ENCODE assay signal across 19 cellular contexts in the genomic region with DNA sequence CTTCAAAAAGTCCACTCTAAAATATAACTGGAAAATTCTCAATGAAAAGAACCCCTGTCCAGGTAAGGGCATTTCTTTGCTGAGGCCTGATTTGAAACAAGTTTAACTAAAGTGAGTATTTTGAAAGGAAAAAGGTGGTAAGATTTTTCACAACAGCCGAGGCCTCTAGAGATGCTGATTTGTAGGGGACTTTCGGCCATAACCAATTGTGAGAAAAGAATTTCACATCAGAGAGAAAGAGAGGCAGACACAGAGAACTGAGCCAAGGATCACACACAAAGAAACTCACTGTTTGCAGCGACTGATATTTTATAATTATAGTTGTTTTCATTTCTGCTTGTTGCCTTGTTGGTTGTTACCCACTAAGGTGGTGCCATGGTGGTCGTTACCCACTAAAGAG. TPM values are rescaled to one million over a fixed set of nuclear protein-coding genes. Genes with fewer than 3 reads are reported as not detected.
DNase-seq lines count a peak whose midpoint lies in the region; ATAC-seq and TF ChIP-seq lines count a peak whose summit lies in the region.
"Had no signal": no experiment of that assay in that cellular context is flagged by ENCODE, and none has a peak within 500 bp of the region (broad histone marks: within the 10 kb centered on the region; RNA-seq: fewer than 3 reads in every experiment).

No MANE protein-coding gene starts in this region.

- no peak overlapping the region for H3K9ac ChIP-seq in mammary epithelial cell (ENCODE audit: insufficient read depth, low read length)

- no peak overlapping the region for H2AFZ ChIP-seq in mammary epithelial cell (ENCODE audit: low read depth, low read length)
- H2AFZ ChIP-seq: GM23338 had no signal

- no peaks in the 10 kb centered on the region for H3K79me2 ChIP-seq in mammary epithelial cell (ENCODE audit: insufficient read depth, low read length)

- CTCF ChIA-PET in activated CD4-positive, alpha-beta T cell treated with anti-CD3 and anti-CD28 coated beads for 36 hours (lab: Charles Lee), result no interaction called here
- CTCF ChIA-PET in T-cell (lab: Charles Lee) (no interaction called here), mammary epithelial cell (lab: Charles Lee; ENCODE audit: low non-redundant PET) (no interaction called here)
- CTCF ChIA-PET in naive thymus-derived CD4-positive, alpha-beta T cell (lab: Charles Lee), result no interaction called here
- CTCF ChIA-PET in CD8-positive, alpha-beta memory T cell (lab: Charles Lee), result no interaction called here

- no TSS peak for BruUV-seq in mammary epithelial cell (replicated peaks; lab: Mats Ljungman, UMichigan)

- no peak for TF ChIP-seq CTCF in mammary epithelial cell (conservative IDR thresholded peaks at IDR 0.05 in 1 of 2, IDR thresholded peaks at IDR 0.05 in 1 of 2; ENCODE audit: extremely low read depth in 1 of 2, insufficient read depth in 1 of 2, low read depth in 1 of 2, low read length in 2 of 2)

- no peaks in the 10 kb centered on the region for H4K20me1 ChIP-seq in mammary epithelial cell (ENCODE audit: insufficient read depth, low read length)

- peaks cover 10% of the 10 kb centered on the region for H3K36me3 Mint-ChIP-seq in activated CD4-positive, alpha-beta T cell treated with anti-CD3 and anti-CD28 coated beads for 36 hours (ENCODE audit: low read depth)
- H3K36me3 Mint-ChIP-seq in activated T-cell treated with anti-CD3 and anti-CD28 coated beads, Interleukin-2, amount 50 U/mL, for 72 hours (ENCODE audit: insufficient read depth in 2 of 2), result peaks cover 8 to 9% of the 10 kb centered on the region in 2 donors
- H3K36me3 Mint-ChIP-seq in T-cell, result peaks cover 8% of the 10 kb centered on the region
- H3K36me3 Mint-ChIP-seq in naive thymus-derived CD4-positive, alpha-beta T cell, result peaks cover 0 to 21% (median 10%) of the 10 kb centered on the region in 5 donors
- H3K36me3 Mint-ChIP-seq in CD8-positive, alpha-beta memory T cell, result no peaks in the 10 kb centered on the region
- H3K36me3 Mint-ChIP-seq: CD8-positive, alpha-beta T cell had no signal

- no peak overlapping the region for H3K4me2 ChIP-seq in mammary epithelial cell (ENCODE audit: insufficient read depth, low read depth, low read length)
- H3K4me2 ChIP-seq: A549, GM23338 had no signal

- peak overlapping the region; percentile 69 for H3K4me3 Mint-ChIP-seq in activated CD4-positive, alpha-beta T cell treated with anti-CD3 and anti-CD28 coated beads for 36 hours
- peak overlapping the region; percentile 71 to 78 for H3K4me3 Mint-ChIP-seq in activated T-cell treated with anti-CD3 and anti-CD28 coated beads, Interleukin-2, amount 50 U/mL, for 72 hours
- peak overlapping the region; percentile 68 to 78 (median 75) for H3K4me3 Mint-ChIP-seq in T-cell
- peak overlapping the region; percentile 61 to 90 (median 84) for H3K4me3 Mint-ChIP-seq in naive thymus-derived CD4-positive, alpha-beta T cell
- H3K4me3 Mint-ChIP-seq in CD8-positive, alpha-beta memory T cell, result no peak overlapping the region
- H3K4me3 Mint-ChIP-seq: GM23338 had no signal

- H3K9me3 Mint-ChIP-seq in activated CD4-positive, alpha-beta T cell treated with anti-CD3 and anti-CD28 coated beads for 36 hours (ENCODE audit: low read depth), result peaks cover 10% of the 10 kb centered on the region
- peaks cover 8 to 9% of the 10 kb centered on the region in 2 donors for H3K9me3 Mint-ChIP-seq in activated T-cell treated with anti-CD3 and anti-CD28 coated beads, Interleukin-2, amount 50 U/mL, for 72 hours
- peaks cover 6 to 9% (median 8%) of the 10 kb centered on the region in 3 donors for H3K9me3 Mint-ChIP-seq in T-cell
- peaks cover 0 to 18% (median 9%) of the 10 kb centered on the region in 11 donors for H3K9me3 Mint-ChIP-seq in naive thymus-derived CD4-positive, alpha-beta T cell
- H3K9me3 Mint-ChIP-seq in CD8-positive, alpha-beta memory T cell, result peaks cover 0 to 2% (median 2%) of the 10 kb centered on the region in 5 donors

- 7% methylated on average over 4 of the region's 4 CpGs for WGBS in mammary epithelial cell (ENCODE audit: low coverage, missing lambda C conversion rate)

- no peak for DNase-seq in activated CD4-positive, alpha-beta T cell treated with anti-CD3 and anti-CD28 coated beads for 36 hours
- no peak for DNase-seq in activated CD4-positive, alpha-beta T cell treated with anti-CD3 and anti-CD28 coated beads for 48 hours
- DNase-seq in activated T-cell treated with anti-CD3 and anti-CD28 coated beads, Interleukin-2, amount 50 U/mL, for 72 hours, result no peak
- DNase-seq in activated T-cell treated with anti-CD3 and anti-CD28 coated beads for 4 hours (no peak), T-cell (no peak), mammary epithelial cell (no peak)
- no peak for DNase-seq in naive thymus-derived CD4-positive, alpha-beta T cell
- no peak for DNase-seq in CD8-positive, alpha-beta memory T cell
- DNase-seq: AML-193; CD8-positive, alpha-beta T cell; COR-L47; DMS 273 treated with DMSO at 0.1 percent for 48 hours; HCEC 1CT had no signal

- H3K4me1 ChIP-seq in naive thymus-derived CD4-positive, alpha-beta T cell (ENCODE audit: control insufficient read depth in 2 of 2, insufficient read depth in 2 of 2, low read length in 2 of 2), result no peaks in the 10 kb centered on the region
- H3K4me1 ChIP-seq in mammary epithelial cell (ENCODE audit: insufficient read depth, low read length), result no peaks in the 10 kb centered on the region
- H3K4me1 ChIP-seq in CD8-positive, alpha-beta memory T cell (ENCODE audit: insufficient read depth, low read length), result no peaks in the 10 kb centered on the region
- H3K4me1 ChIP-seq: A549 had no signal

- H3K36me3 ChIP-seq in naive thymus-derived CD4-positive, alpha-beta T cell (ENCODE audit: control insufficient read depth in 2 of 3, insufficient read depth in 3 of 3, low read length in 3 of 3), result no peaks in the 10 kb centered on the region
- no peaks in the 10 kb centered on the region for H3K36me3 ChIP-seq in mammary epithelial cell (ENCODE audit: insufficient read depth, low read length)
- H3K36me3 ChIP-seq in CD8-positive, alpha-beta memory T cell (ENCODE audit: insufficient read depth, low read length), result no peaks in the 10 kb centered on the region

- peaks cover 21% of the 10 kb centered on the region for H3K4me1 Mint-ChIP-seq in activated CD4-positive, alpha-beta T cell treated with anti-CD3 and anti-CD28 coated beads for 36 hours
- peaks cover 19% of the 10 kb centered on the region for H3K4me1 Mint-ChIP-seq in activated T-cell treated with anti-CD3 and anti-CD28 coated beads, Interleukin-2, amount 50 U/mL, for 72 hours (ENCODE audit: low read depth)
- H3K4me1 Mint-ChIP-seq in T-cell, result peaks cover 23 to 32% (median 30%) of the 10 kb centered on the region in 3 donors
- peaks cover 15 to 59% (median 49%) of the 10 kb centered on the region in 7 donors for H3K4me1 Mint-ChIP-seq in naive thymus-derived CD4-positive, alpha-beta T cell
- H3K4me1 Mint-ChIP-seq in CD8-positive, alpha-beta memory T cell, result peaks cover 0 to 4% (median 0%) of the 10 kb centered on the region in 3 donors
- H3K4me1 Mint-ChIP-seq: GM23338 had no signal

- H3K27me3 Mint-ChIP-seq in activated CD4-positive, alpha-beta T cell treated with anti-CD3 and anti-CD28 coated beads for 36 hours, result no peaks in the 10 kb centered on the region
- no peaks in the 10 kb centered on the region for H3K27me3 Mint-ChIP-seq in activated T-cell treated with anti-CD3 and anti-CD28 coated beads, Interleukin-2, amount 50 U/mL, for 72 hours (ENCODE audit: low read depth)
- no peaks in the 10 kb centered on the region for H3K27me3 Mint-ChIP-seq in T-cell
- H3K27me3 Mint-ChIP-seq in naive thymus-derived CD4-positive, alpha-beta T cell, result peaks cover 0 to 2% (median 0%) of the 10 kb centered on the region in 5 donors
- H3K27me3 Mint-ChIP-seq in CD8-positive, alpha-beta memory T cell, result peaks cover 0 to 10% of the 10 kb centered on the region in 2 donors

- H3K9me3 ChIP-seq in naive thymus-derived CD4-positive, alpha-beta T cell (ENCODE audit: control insufficient read depth in 2 of 3, low read length in 3 of 3), result no peaks in the 10 kb centered on the region
- H3K9me3 ChIP-seq in mammary epithelial cell (replicated peaks; ENCODE audit: insufficient read depth, low read length), result peaks cover 8% of the 10 kb centered on the region
- no peaks in the 10 kb centered on the region for H3K9me3 ChIP-seq in CD8-positive, alpha-beta memory T cell (ENCODE audit: low read length)
- H3K9me3 ChIP-seq: A549 had no signal

- peak overlapping the region; percentile 67 for H3K27ac ChIP-seq in naive thymus-derived CD4-positive, alpha-beta T cell (ENCODE audit: low read depth, low read length)
- no peak overlapping the region for H3K27ac ChIP-seq in mammary epithelial cell (ENCODE audit: insufficient read depth, low read depth, low read length)
- no peak overlapping the region for H3K27ac ChIP-seq in CD8-positive, alpha-beta memory T cell (ENCODE audit: low read depth, low read length)
- H3K27ac ChIP-seq: 22Rv1, A549, C4-2B had no signal

- intact Hi-C loops in activated CD4-positive, alpha-beta T cell treated with anti-CD3 and anti-CD28 coated beads for 36 hours (cut with DNase I, micrococcal nuclease), result no loop called here
- intact Hi-C loops in naive thymus-derived CD4-positive, alpha-beta T cell (cut with micrococcal nuclease), result loop anchor here in 1 of 2 donors (1.0 kb wide), 1 partner anchor 17 kb away; no protein-coding TSS in a partner anchor
- intact Hi-C loops in mammary epithelial cell (cut with micrococcal nuclease), result no loop called here

- peak overlapping the region; percentile 15 for H3K4me3 ChIP-seq in naive thymus-derived CD4-positive, alpha-beta T cell (ENCODE audit: low read length)
- H3K4me3 ChIP-seq in mammary epithelial cell (replicated peaks in 1 of 3; ENCODE audit: insufficient read depth in 1 of 3, low read depth in 2 of 3, low read length in 3 of 3), result no peak overlapping the region
- no peak overlapping the region for H3K4me3 ChIP-seq in CD8-positive, alpha-beta memory T cell (ENCODE audit: low read length)
- H3K4me3 ChIP-seq: A549, GM23338 had no signal

- H3K27me3 ChIP-seq in naive thymus-derived CD4-positive, alpha-beta T cell (ENCODE audit: control insufficient read depth in 2 of 2, insufficient read depth in 2 of 2, low read length in 2 of 2), result no peaks in the 10 kb centered on the region
- H3K27me3 ChIP-seq in mammary epithelial cell (ENCODE audit: insufficient read depth, low read length), result no peaks in the 10 kb centered on the region
- H3K27me3 ChIP-seq in CD8-positive, alpha-beta memory T cell (ENCODE audit: insufficient read depth, low read length, poor library complexity, severe bottlenecking), result no peaks in the 10 kb centered on the region

- H3K27ac Mint-ChIP-seq in activated CD4-positive, alpha-beta T cell treated with anti-CD3 and anti-CD28 coated beads for 36 hours, result peak overlapping the region; percentile 84
- H3K27ac Mint-ChIP-seq in activated T-cell treated with anti-CD3 and anti-CD28 coated beads, Interleukin-2, amount 50 U/mL, for 72 hours, result peak overlapping the region; percentile 22
- peak overlapping the region; percentile 84 to 89 for H3K27ac Mint-ChIP-seq in T-cell
- peak overlapping the region in 8 of 9 donors; percentile 70 to 97 (median 90) for H3K27ac Mint-ChIP-seq in naive thymus-derived CD4-positive, alpha-beta T cell
- H3K27ac Mint-ChIP-seq in CD8-positive, alpha-beta memory T cell, result peak overlapping the region in 1 of 8 donors; percentile 11
- H3K27ac Mint-ChIP-seq: CD8-positive, alpha-beta T cell; GM23338 had no signal

- POLR2A ChIA-PET in activated CD4-positive, alpha-beta T cell treated with anti-CD3 and anti-CD28 coated beads for 36 hours (lab: Charles Lee), result no interaction called here
- POLR2A ChIA-PET in T-cell (lab: Charles Lee), result interaction anchor here in 1 of 2 donors (0.5 kb wide), 2 partner anchors 148 to 490 kb away, joined by 3 to 4 read pairs; no protein-coding TSS in a partner anchor
- POLR2A ChIA-PET in naive thymus-derived CD4-positive, alpha-beta T cell (lab: Charles Lee), result interaction anchor here (1.5 kb wide), 1 partner anchor 73 kb away, joined by 10 read pairs; the partner anchor contains the start of gene ZNF557
- POLR2A ChIA-PET in CD8-positive, alpha-beta memory T cell (lab: Charles Lee), result no interaction called here

- dilution Hi-C loops in mammary epithelial cell (cut with HindIII; ENCODE audit: low sequenced_read_pairs), result no loop called here

- no peak for ATAC-seq in activated CD4-positive, alpha-beta T cell treated with anti-CD3 and anti-CD28 coated beads for 36 hours
- no peak for ATAC-seq in activated T-cell treated with anti-CD3 and anti-CD28 coated beads, Interleukin-2, amount 50 U/mL, for 72 hours (replicated peaks in 1 of 2)
- ATAC-seq in T-cell (replicated peaks in 1 of 4), result no peak
- no peak for ATAC-seq in naive thymus-derived CD4-positive, alpha-beta T cell
- ATAC-seq: A549; CD8-positive, alpha-beta T cell; GM23338 had no signal

- in situ Hi-C loops in mammary epithelial cell (cut with MboI; ENCODE audit: low sequenced_read_pairs in 2 of 2), result no loop called here

RNA-seq across cellular contexts. Expression of gene MBD3L2B, which starts 24.4 kb away (rescaled TPM):
- not detected for total RNA-seq in activated CD4-positive, alpha-beta T cell treated with anti-CD3 and anti-CD28 coated beads for 36 hours
- total RNA-seq in activated T-cell treated with anti-CD3 and anti-CD28 coated beads, Interleukin-2, amount 50 U/mL, for 72 hours, result not detected
- total RNA-seq in T-cell, result not detected
- total RNA-seq in naive thymus-derived CD4-positive, alpha-beta T cell, result not detected
- polyA plus RNA-seq in naive thymus-derived CD4-positive, alpha-beta T cell, result not detected
- total RNA-seq in mammary epithelial cell, result not detected
- 0.11 TPM for polyA plus RNA-seq in mammary epithelial cell
- not detected for polyA minus RNA-seq in mammary epithelial cell
- total RNA-seq in CD8-positive, alpha-beta memory T cell, result not detected
- polyA plus RNA-seq in CD8-positive, alpha-beta memory T cell, result not detected
- total RNA-seq: CD8-positive, alpha-beta T cell; GM23338; HT-29 had no signal
- polyA plus RNA-seq: A549, BJ, GM23338 had no signal

RNA-seq across cellular contexts. Expression of gene MBD3L5, which starts 33.6 kb away (rescaled TPM):
- total RNA-seq in activated CD4-positive, alpha-beta T cell treated with anti-CD3 and anti-CD28 coated beads for 36 hours, result not detected
- total RNA-seq in activated T-cell treated with anti-CD3 and anti-CD28 coated beads, Interleukin-2, amount 50 U/mL, for 72 hours, result not detected
- total RNA-seq in T-cell (not detected), mammary epithelial cell (not detected)
- not detected for total RNA-seq in naive thymus-derived CD4-positive, alpha-beta T cell
- polyA plus RNA-seq in naive thymus-derived CD4-positive, alpha-beta T cell, result not detected
- 0.10 TPM for polyA plus RNA-seq in mammary epithelial cell
- not detected for polyA minus RNA-seq in mammary epithelial cell
- total RNA-seq in CD8-positive, alpha-beta memory T cell, result not detected
- not detected for polyA plus RNA-seq in CD8-positive, alpha-beta memory T cell
- total RNA-seq: CD8-positive, alpha-beta T cell; GM23338; HT-29 had no signal
- polyA plus RNA-seq: A549, BJ, GM23338 had no signal

RNA-seq across cellular contexts. Expression of gene MBD3L4, which starts 43.2 kb away (rescaled TPM):
- total RNA-seq in activated CD4-positive, alpha-beta T cell treated with anti-CD3 and anti-CD28 coated beads for 36 hours, result not detected
- total RNA-seq in activated T-cell treated with anti-CD3 and anti-CD28 coated beads, Interleukin-2, amount 50 U/mL, for 72 hours, result not detected
- total RNA-seq in T-cell, result not detected
- total RNA-seq in naive thymus-derived CD4-positive, alpha-beta T cell, result not detected
- polyA plus RNA-seq in naive thymus-derived CD4-positive, alpha-beta T cell, result not detected
- not detected for total RNA-seq in mammary epithelial cell
- not detected for polyA plus RNA-seq in mammary epithelial cell
- polyA minus RNA-seq in mammary epithelial cell, result not detected
- not detected for total RNA-seq in CD8-positive, alpha-beta memory T cell
- not detected for polyA plus RNA-seq in CD8-positive, alpha-beta memory T cell
- total RNA-seq: CD8-positive, alpha-beta T cell; GM23338; HT-29 had no signal
- polyA plus RNA-seq: A549, BJ, GM23338 had no signal

RNA-seq across cellular contexts. Expression of gene MBD3L2, which starts 52.3 kb away (rescaled TPM):
- total RNA-seq in activated CD4-positive, alpha-beta T cell treated with anti-CD3 and anti-CD28 coated beads for 36 hours, result not detected
- total RNA-seq in activated T-cell treated with anti-CD3 and anti-CD28 coated beads, Interleukin-2, amount 50 U/mL, for 72 hours, result not detected
- total RNA-seq in T-cell, result not detected
- total RNA-seq in naive thymus-derived CD4-positive, alpha-beta T cell, result not detected
- polyA plus RNA-seq in naive thymus-derived CD4-positive, alpha-beta T cell, result not detected
- total RNA-seq in mammary epithelial cell, result not detected
- not detected for polyA plus RNA-seq in mammary epithelial cell
- not detected for polyA minus RNA-seq in mammary epithelial cell
- total RNA-seq in CD8-positive, alpha-beta memory T cell, result not detected
- polyA plus RNA-seq in CD8-positive, alpha-beta memory T cell, result not detected
- total RNA-seq: CD8-positive, alpha-beta T cell; GM23338; HT-29 had no signal
- polyA plus RNA-seq: A549, BJ, GM23338 had no signal

Comparison
In these comparisons a context has a peak if more than half of its experiments do, and no peak if none do; other contexts are left out.
1. H3K4me3 Mint-ChIP-seq: peak in activated CD4-positive, alpha-beta T cell treated with anti-CD3 and anti-CD28 coated beads for 36 hours (single experiment), activated T-cell treated with anti-CD3 and anti-CD28 coated beads, Interleukin-2, amount 50 U/mL, for 72 hours (2 of 2), T-cell (3 of 3) and naive thymus-derived CD4-positive, alpha-beta T cell (10 of 10); none in CD8-positive, alpha-beta memory T cell (0 of 7).